8 cellular contexts compared by ENCODE assay signal in the genomic region with DNA sequence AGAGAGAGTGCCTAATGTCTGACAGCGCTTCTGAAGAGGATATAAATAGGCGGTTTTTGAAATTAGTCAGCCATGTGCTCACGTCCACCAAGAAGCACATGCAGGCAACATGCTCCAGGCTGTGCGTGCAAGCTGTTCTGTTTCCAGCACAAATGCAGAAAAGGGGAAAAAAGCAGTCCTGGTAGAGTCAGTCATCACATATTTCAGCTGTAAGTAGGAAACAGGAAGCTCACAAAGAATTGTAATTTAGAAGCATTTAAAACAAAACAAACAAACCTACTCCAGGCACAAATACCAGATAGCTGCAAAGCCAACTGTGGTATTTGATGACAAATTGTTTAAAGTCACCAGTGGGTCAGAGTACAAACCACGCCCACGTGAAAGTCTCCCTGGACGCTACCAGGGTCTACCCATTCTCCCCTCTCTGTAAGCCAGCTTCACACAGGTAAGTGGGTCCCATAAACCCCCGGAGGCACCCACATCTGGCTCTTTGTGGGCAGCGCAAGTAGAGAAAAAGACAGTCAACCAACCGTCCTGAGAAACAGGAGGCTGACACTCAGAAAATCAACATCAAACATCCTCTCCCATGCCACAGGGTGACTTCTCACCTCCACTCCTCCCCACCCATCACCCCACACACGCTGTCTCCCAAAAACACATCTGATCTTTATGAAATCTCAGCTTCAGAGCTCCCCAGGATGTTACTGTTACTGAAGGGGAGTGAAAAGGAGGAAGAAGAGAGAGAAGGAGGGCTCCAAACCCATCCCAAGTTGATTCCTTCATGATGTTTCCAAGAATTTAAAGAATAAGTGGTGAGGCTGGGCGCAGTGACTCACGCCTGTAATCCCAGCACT.
DNase-seq lines count a peak whose midpoint lies in the region; ATAC-seq and TF ChIP-seq lines count a peak whose summit lies in the region.

No MANE protein-coding gene starts in this region.

- H3K4me2 ChIP-seq in MM.1S (ENCODE audit: low read depth, low read length): no peak overlapping the region

- no peaks in the 10 kb centered on the region for H3K9me2 ChIP-seq in MM.1S (replicated peaks; ENCODE audit: insufficient read depth, low read length)

- H3K79me2 ChIP-seq in MM.1S (ENCODE audit: low read length): peaks cover 99% of the 10 kb centered on the region

- DNase-seq in activated CD4-positive, alpha-beta T cell treated with anti-CD3 and anti-CD28 coated beads for 48 hours: peak; percentile 72
- DNase-seq in esophagus squamous epithelium (lab: John Stamatoyannopoulos, UW): no peak
- no peak for DNase-seq in psoas muscle
- no peak for DNase-seq in MM.1S
- no peak for DNase-seq in DMS153 treated with DMSO at 0.1 percent for 48 hours (lab: John Stamatoyannopoulos, UW; ENCODE audit: unreplicated experiment)
- no peak for DNase-seq in ecto neural progenitor cell (ENCODE audit: low spot score)

- intact Hi-C loops in esophagus squamous epithelium (cut with DNase I) (no loop called here), psoas muscle (cut with DNase I) (no loop called here)

- no peaks in the 10 kb centered on the region for H3K36me3 ChIP-seq in esophagus squamous epithelium
- H3K36me3 ChIP-seq in psoas muscle (ENCODE audit: insufficient read depth in 1 of 2, low read depth in 1 of 2): no peaks in the 10 kb centered on the region
- peaks cover 19% of the 10 kb centered on the region for H3K36me3 ChIP-seq in MM.1S (replicated peaks; ENCODE audit: insufficient read depth, low read length)

- H3F3A ChIP-seq in MM.1S (ENCODE audit: insufficient read depth, low read length): peaks cover 19% of the 10 kb centered on the region

- H4K20me1 ChIP-seq in MM.1S (ENCODE audit: insufficient read depth, low read length): peaks cover 16% of the 10 kb centered on the region

- no peak for TF ChIP-seq CTCF in esophagus squamous epithelium (IDR thresholded peaks at IDR 0.05)
- TF ChIP-seq CTCF in psoas muscle (IDR thresholded peaks at IDR 0.05): no peak
- TF ChIP-seq CTCF in MM.1S (IDR thresholded peaks at IDR 0.05; ENCODE audit: low read length): no peak

- H3K27me3 ChIP-seq in esophagus squamous epithelium: no peaks in the 10 kb centered on the region
- H3K27me3 ChIP-seq in psoas muscle (ENCODE audit: insufficient read depth in 3 of 3, low read length in 2 of 3): no peaks in the 10 kb centered on the region
- H3K27me3 ChIP-seq in MM.1S (replicated peaks; ENCODE audit: insufficient read depth, low read length): no peaks in the 10 kb centered on the region

- H3K9me3 ChIP-seq in esophagus squamous epithelium (no peaks in the 10 kb centered on the region), psoas muscle (no peaks in the 10 kb centered on the region), MM.1S (replicated peaks; ENCODE audit: insufficient read depth, low read length) (no peaks in the 10 kb centered on the region)

- peak; percentile 83 for ATAC-seq in GM18867 (IDR thresholded peaks at IDR 0.05; ENCODE audit: unreplicated experiment)
- peak; percentile 69 for ATAC-seq in HG02973 (IDR thresholded peaks at IDR 0.05; ENCODE audit: unreplicated experiment)
- ATAC-seq in psoas muscle: no peak

- peak overlapping the region; percentile 48 to 76 (median 66) for H3K27ac ChIP-seq in esophagus squamous epithelium
- peak overlapping the region; percentile 16 for H3K27ac ChIP-seq in psoas muscle
- H3K27ac ChIP-seq in MM.1S (ENCODE audit: low read length): no peak overlapping the region

- H3K9ac ChIP-seq in MM.1S (ENCODE audit: low read length): no peak overlapping the region

- WGBS in esophagus squamous epithelium, 2 donors: 58 to 66% methylated on average over 12 to 13 of the region's 13 CpGs
- 75 to 80% (median 78%) methylated on average over 13 of the region's 13 CpGs for WGBS in psoas muscle, 3 donors

- no peak overlapping the region for H2AFZ ChIP-seq in MM.1S (ENCODE audit: low read length)

- TF ChIP-seq POLR2A in esophagus squamous epithelium (IDR thresholded peaks at IDR 0.05): no peak

- H3K4me3 ChIP-seq in esophagus squamous epithelium (peak overlapping the region in 1 of 4 donors; percentile 3), psoas muscle (no peak overlapping the region), MM.1S (ENCODE audit: low read length) (no peak overlapping the region)

- peaks cover 8 to 43% (median 12%) of the 10 kb centered on the region in 3 donors for H3K4me1 ChIP-seq in esophagus squamous epithelium
- no peaks in the 10 kb centered on the region for H3K4me1 ChIP-seq in psoas muscle
- H3K4me1 ChIP-seq in MM.1S (ENCODE audit: low read length): peaks cover 42% of the 10 kb centered on the region

Comparison
In these comparisons a context has a peak if more than half of its experiments do, and no peak if none do; other contexts are left out.
1. ATAC-seq: peak in GM18867 (single experiment) and HG02973 (single experiment); none in psoas muscle (0 of 4).